ENCODE assay signal across 8 cellular contexts in genomic region chr22:41302016-41302767, GRCh38. TPM values are rescaled to one million over a fixed set of nuclear protein-coding genes. Genes with fewer than 3 reads are reported as not detected.
DNase-seq lines count a peak whose midpoint lies in the region; ATAC-seq and TF ChIP-seq lines count a peak whose summit lies in the region.

No MANE protein-coding gene starts in this region.

- H4K5ac ChIP-seq in mesendoderm (ENCODE audit: low read length): no peak overlapping the region

- CTCF ChIA-PET in RWPE1 (lab: Yijun Ruan, JAX): interaction anchor here (0.7 to 0.9 kb wide), 2 partner anchors 14 to 31 kb away, joined by 5 to 8 read pairs; no protein-coding TSS in a partner anchor

- peak overlapping the region; percentile 89 for H3K9ac ChIP-seq in mesendoderm (ENCODE audit: low read length)

- no peak overlapping the region for H2BK5ac ChIP-seq in mesendoderm (ENCODE audit: low read length)

- H3K23ac ChIP-seq in mesendoderm (ENCODE audit: low read length): no peak overlapping the region

- H3K27ac ChIP-seq in RWPE1: peak overlapping the region; percentile 88
- H3K27ac ChIP-seq in dorsolateral prefrontal cortex: peak overlapping the region; percentile 66 to 96 (median 91)
- peak overlapping the region; percentile 73 for H3K27ac ChIP-seq in mesendoderm (ENCODE audit: low read depth, low read length)
- H3K27ac ChIP-seq in urinary bladder (ENCODE audit: low read depth): peak overlapping the region; percentile 40

- H2AK5ac ChIP-seq in mesendoderm (ENCODE audit: low read length): no peak overlapping the region

- peak overlapping the region; percentile 99 for H3K4ac ChIP-seq in mesendoderm (ENCODE audit: low read depth, low read length)

- H3K27me3 ChIP-seq in dorsolateral prefrontal cortex (no peaks in the 10 kb centered on the region), mesendoderm (ENCODE audit: insufficient read depth, low read length, poor library complexity) (no peaks in the 10 kb centered on the region)

- intact Hi-C loops in dorsolateral prefrontal cortex (cut with DNase I): loop anchor here (5.0 to 10.0 kb wide), 2 partner anchors 65 to 207 kb away; partner anchors contain the start of gene EP300 (in 1 of the 2)

- no CpG with 5 or more reads among the region's 60 CpGs for WGBS in mesendoderm (ENCODE audit: extremely low coverage, insufficient coverage, low lambda C conversion rate)
- WGBS in urinary bladder: under 1% methylated on average over 60 of the region's 60 CpGs

- peak overlapping the region; percentile 89 for H3K56ac ChIP-seq in mesendoderm (ENCODE audit: low read length)

- TF ChIP-seq CTCF in RWPE1 (conservative IDR thresholded peaks at IDR 0.05; ENCODE audit: low read depth) (no peak), dorsolateral prefrontal cortex (IDR thresholded peaks at IDR 0.05 in 54 of 56, conservative IDR thresholded peaks at IDR 0.05 in 2 of 56; ENCODE audit: low read depth in 1 of 56, partially characterized antibody in 56 of 56) (no peak)

- peaks cover 7% of the 10 kb centered on the region for H3K4me1 ChIP-seq in mesendoderm (ENCODE audit: control insufficient read depth, low read depth, low read length)
- no peaks in the 10 kb centered on the region for H3K4me1 ChIP-seq in urinary bladder (ENCODE audit: insufficient read depth)

- no peak overlapping the region for H2BK15ac ChIP-seq in mesendoderm (replicated peaks; ENCODE audit: low read depth)

- ATAC-seq in GM19324 (IDR thresholded peaks at IDR 0.05; ENCODE audit: low FRiP score, unreplicated experiment) (peak; percentile 16), HG02588 (IDR thresholded peaks at IDR 0.05; ENCODE audit: unreplicated experiment) (no peak)

- DNase-seq in RWPE1 (ENCODE audit: low spot score) (no peak), dorsolateral prefrontal cortex (peak in 1 of 10 donors; percentile 52), mesendoderm (peak; percentile 34), NOMO-1 (lab: John Stamatoyannopoulos, UW; ENCODE audit: unreplicated experiment in 2 of 2) (no peak), occipital lobe (lab: John Stamatoyannopoulos, UW) (no peak)

- H3K4me2 ChIP-seq in mesendoderm (ENCODE audit: low read length): peak overlapping the region; percentile 24

- peak overlapping the region; percentile 99 for H4K8ac ChIP-seq in mesendoderm (ENCODE audit: low read depth, low read length)

- H3K79me1 ChIP-seq in mesendoderm (ENCODE audit: low read length): peaks cover 11% of the 10 kb centered on the region

- H3K36me3 ChIP-seq in mesendoderm (ENCODE audit: control insufficient read depth, insufficient read depth, low read length) (no peaks in the 10 kb centered on the region), urinary bladder (ENCODE audit: insufficient read depth) (no peaks in the 10 kb centered on the region)

- peaks cover 40% of the 10 kb centered on the region for H3K79me2 ChIP-seq in mesendoderm (ENCODE audit: control insufficient read depth, insufficient read depth, low read length)

- peak overlapping the region; percentile 99 for H3K18ac ChIP-seq in mesendoderm (ENCODE audit: low read length)

- POLR2A ChIA-PET in RWPE1 (lab: Yijun Ruan, JAX; ENCODE audit: low non-redundant PET): no interaction called here

- peak overlapping the region; percentile 76 for H2BK120ac ChIP-seq in mesendoderm (ENCODE audit: low read depth, low read length)

- H3K4me3 ChIP-seq in dorsolateral prefrontal cortex: peak overlapping the region; percentile 62 to 98 (median 90)
- peak overlapping the region; percentile 84 for H3K4me3 ChIP-seq in mesendoderm (ENCODE audit: low read length)
- peak overlapping the region; percentile 100 for H3K4me3 ChIP-seq in urinary bladder (ENCODE audit: low read depth, low read length)

RNA-seq across cellular contexts. Expression of gene ZC3H7B, which starts 0.9 kb away (rescaled TPM):
- 100 to 1,000 TPM in 112 of 120 experiments, 10 to 100 TPM in 8; 84.4 to 177 (median 117) TPM for total RNA-seq in dorsolateral prefrontal cortex
- 38.1 TPM for polyA plus RNA-seq in mesendoderm (2013, experiment 1 of 2)
- 38.8 TPM for polyA plus RNA-seq in mesendoderm (2013, experiment 2 of 2)
- 30.0 TPM for total RNA-seq in urinary bladder
- polyA plus RNA-seq in urinary bladder: 42.1 TPM
- 51.3 TPM for total RNA-seq in occipital lobe

RNA-seq across cellular contexts. Expression of gene RANGAP1, which starts 16.2 kb away (rescaled TPM):
- 100 to 1,000 TPM; 115 to 243 (median 177) TPM for total RNA-seq in dorsolateral prefrontal cortex
- 79.4 TPM for polyA plus RNA-seq in mesendoderm (2013, experiment 1 of 2)
- polyA plus RNA-seq in mesendoderm (2013, experiment 2 of 2): 79.5 TPM
- 15.0 TPM for total RNA-seq in urinary bladder
- polyA plus RNA-seq in urinary bladder: 41.8 TPM
- 28.7 TPM for total RNA-seq in occipital lobe

Comparison
In these comparisons a context has a peak if more than half of its experiments do, and no peak if none do; other contexts are left out.
1. H3K27ac ChIP-seq: peak in every context shown above with its lines; median percentile 91 in dorsolateral prefrontal cortex; 88 in RWPE1; 73 in mesendoderm; 40 in urinary bladder.